ENCODE assay signal across 1 cellular context in the genomic region with DNA sequence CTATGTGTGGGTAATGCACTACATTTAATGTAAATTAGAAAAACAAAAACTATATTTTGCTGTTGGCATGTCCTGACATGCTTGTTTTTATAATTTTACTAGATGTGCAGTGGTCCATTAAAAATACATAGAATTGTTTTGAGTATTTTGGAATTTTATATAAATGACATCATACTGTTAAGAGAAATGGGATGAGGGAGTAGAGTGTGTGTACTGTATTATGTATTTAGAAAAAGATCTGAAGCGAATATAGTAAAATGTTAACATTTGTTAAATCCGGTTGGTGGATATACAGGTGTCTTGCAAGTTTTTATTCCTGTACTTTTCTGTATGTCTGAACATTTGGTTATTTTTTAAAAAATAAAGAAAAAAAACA.
A peak's percentile ranks its signal among the peaks of the same experiment; 100 is the strongest.
TF ChIP-seq lines count a peak whose summit lies in the region.

No MANE protein-coding gene starts in this region.

TF ChIP-seq in HEK293, 187 proteins besides CTCF, POLR2A, EP300 and RAD21:
- TF ChIP-seq MYNN (tag by site-specific recombination; IDR thresholded peaks at IDR 0.05; ENCODE audit: borderline replicate concordance) (no peak), PRDM1 (tag by site-specific recombination; IDR thresholded peaks at IDR 0.05) (no peak), ZBTB20 (tag by site-specific recombination; IDR thresholded peaks at IDR 0.05) (no peak), ZNF214 (tag by site-specific recombination; IDR thresholded peaks at IDR 0.05; ENCODE audit: borderline replicate concordance) (no peak)
- TF ChIP-seq, protein P1, sequence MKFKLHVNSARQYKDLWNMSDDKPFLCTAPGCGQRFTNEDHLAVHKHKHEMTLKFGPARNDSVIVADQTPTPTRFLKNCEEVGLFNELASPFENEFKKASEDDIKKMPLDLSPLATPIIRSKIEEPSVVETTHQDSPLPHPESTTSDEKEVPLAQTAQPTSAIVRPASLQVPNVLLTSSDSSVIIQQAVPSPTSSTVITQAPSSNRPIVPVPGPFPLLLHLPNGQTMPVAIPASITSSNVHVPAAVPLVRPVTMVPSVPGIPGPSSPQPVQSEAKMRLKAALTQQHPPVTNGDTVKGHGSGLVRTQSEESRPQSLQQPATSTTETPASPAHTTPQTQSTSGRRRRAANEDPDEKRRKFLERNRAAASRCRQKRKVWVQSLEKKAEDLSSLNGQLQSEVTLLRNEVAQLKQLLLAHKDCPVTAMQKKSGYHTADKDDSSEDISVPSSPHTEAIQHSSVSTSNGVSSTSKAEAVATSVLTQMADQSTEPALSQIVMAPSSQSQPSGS (tag by site-specific recombination; IDR thresholded peaks at IDR 0.05; ENCODE audit: low read depth): peak; percentile 60; the same call in 1 of the 2 replicates
